In the genomic region with DNA sequence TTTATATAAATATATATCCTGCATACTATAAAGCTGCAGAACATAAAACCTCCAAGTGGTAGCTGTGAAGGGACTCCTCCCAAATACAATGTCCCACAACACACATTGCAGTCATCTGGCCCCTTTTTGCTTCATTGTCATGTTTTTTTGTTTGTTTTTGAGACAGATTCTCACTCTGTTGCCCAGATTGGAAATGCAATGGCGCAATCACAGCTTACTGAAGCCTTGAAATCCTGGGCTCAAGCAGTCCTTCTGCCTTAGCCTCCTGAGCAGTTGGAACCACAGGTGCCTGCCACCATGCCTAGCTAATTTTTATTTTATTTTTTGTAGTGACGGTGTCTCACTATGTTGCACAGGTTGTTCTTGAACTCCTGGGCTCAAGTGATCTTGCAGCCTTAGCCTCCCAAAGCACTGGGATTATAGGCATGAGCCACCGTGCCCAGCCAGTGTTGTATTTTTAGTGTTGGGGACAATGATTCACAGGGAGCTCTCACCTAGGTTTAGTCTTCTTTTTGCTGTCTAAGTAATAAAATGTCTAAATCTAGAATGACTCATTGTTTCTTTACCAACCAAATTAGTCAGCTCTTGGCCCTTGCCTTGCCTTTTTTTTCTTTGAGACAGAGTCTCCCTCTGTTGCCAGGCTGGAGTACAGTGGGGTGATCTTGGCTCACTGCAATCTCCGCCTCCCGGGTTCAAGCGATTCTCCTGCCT, we compare ENCODE assay signal across 10 cellular contexts. TPM values are rescaled to one million over a fixed set of nuclear protein-coding genes. Genes with fewer than 3 reads are reported as not detected.
DNase-seq lines count a peak whose midpoint lies in the region; ATAC-seq and TF ChIP-seq lines count a peak whose summit lies in the region.
"Had no signal": no experiment of that assay in that cellular context is flagged by ENCODE, and none has a peak within 500 bp of the region (broad histone marks: within the 10 kb centered on the region; RNA-seq: fewer than 3 reads in every experiment).

No MANE protein-coding gene starts in this region.

- H3K27ac Mint-ChIP-seq in activated CD4-positive, alpha-beta T cell treated with anti-CD3 and anti-CD28 coated beads, Interleukin-2, amount 10 ng/mL, durations not matched to agents 24 days and 14 days: no peak overlapping the region

- H3K4me1 Mint-ChIP-seq in activated T-cell treated with anti-CD3 and anti-CD28 coated beads, Interleukin-2, amount 50 U/mL, for 4 hours (ENCODE audit: low read depth): no peaks in the 10 kb centered on the region
- peaks cover 3% of the 10 kb centered on the region for H3K4me1 Mint-ChIP-seq in activated CD4-positive, alpha-beta T cell treated with anti-CD3 and anti-CD28 coated beads, Interleukin-2, amount 10 ng/mL, durations not matched to agents 24 days and 14 days

- DNase-seq in ELR (ENCODE audit: low read depth) (peak; percentile 82), kidney tubule cell (ENCODE audit: low spot score) (peak; percentile 90), erythroblast (lab: John Stamatoyannopoulos, UW) (no peak), NCI-H1930 (lab: John Stamatoyannopoulos, UW) (no peak), HuH-7 (ENCODE audit: low spot score) (no peak)
- no peak for DNase-seq in activated T-cell treated with anti-CD3 and anti-CD28 coated beads, Interleukin-2, amount 50 U/mL, for 4 hours
- DNase-seq in activated CD4-positive, alpha-beta T cell treated with anti-CD3 and anti-CD28 coated beads, Interleukin-2, amount 10 ng/mL, durations not matched to agents 24 days and 14 days: no peak
- DNase-seq: activated CD8-positive, alpha-beta memory T cell treated with anti-CD3 and anti-CD28 coated beads, Interleukin-2, amount 50 U/mL, for 4 hours; uterus had no signal

- no peaks in the 10 kb centered on the region for H3K27me3 Mint-ChIP-seq in activated T-cell treated with anti-CD3 and anti-CD28 coated beads, Interleukin-2, amount 50 U/mL, for 4 hours (ENCODE audit: low read depth)
- H3K27me3 Mint-ChIP-seq in activated CD4-positive, alpha-beta T cell treated with anti-CD3 and anti-CD28 coated beads, Interleukin-2, amount 10 ng/mL, durations not matched to agents 24 days and 14 days: peaks cover 5% of the 10 kb centered on the region

- no peak overlapping the region for H3K4me3 Mint-ChIP-seq in activated T-cell treated with anti-CD3 and anti-CD28 coated beads, Interleukin-2, amount 50 U/mL, for 4 hours
- no peak overlapping the region for H3K4me3 Mint-ChIP-seq in activated CD4-positive, alpha-beta T cell treated with anti-CD3 and anti-CD28 coated beads, Interleukin-2, amount 10 ng/mL, durations not matched to agents 24 days and 14 days

- no peaks in the 10 kb centered on the region for H3K36me3 Mint-ChIP-seq in activated T-cell treated with anti-CD3 and anti-CD28 coated beads, Interleukin-2, amount 50 U/mL, for 4 hours (ENCODE audit: insufficient read depth)
- no peaks in the 10 kb centered on the region for H3K36me3 Mint-ChIP-seq in activated CD4-positive, alpha-beta T cell treated with anti-CD3 and anti-CD28 coated beads, Interleukin-2, amount 10 ng/mL, durations not matched to agents 24 days and 14 days (ENCODE audit: low read depth)

- peak; percentile 45 for ATAC-seq in HG02870 (IDR thresholded peaks at IDR 0.05; ENCODE audit: unreplicated experiment)
- peak; percentile 93 to 94 for ATAC-seq in activated T-cell treated with anti-CD3 and anti-CD28 coated beads, Interleukin-2, amount 50 U/mL, for 4 hours

- intact Hi-C loops in activated CD4-positive, alpha-beta T cell treated with anti-CD3 and anti-CD28 coated beads, Interleukin-2, amount 10 ng/mL, durations not matched to agents 24 days and 14 days (cut with micrococcal nuclease): loop anchor here (10.0 kb wide), 1 partner anchor 509 kb away; a partner anchor contains a TSS

- no peaks in the 10 kb centered on the region for H3K9me3 Mint-ChIP-seq in activated T-cell treated with anti-CD3 and anti-CD28 coated beads, Interleukin-2, amount 50 U/mL, for 4 hours
- no peaks in the 10 kb centered on the region for H3K9me3 Mint-ChIP-seq in activated CD4-positive, alpha-beta T cell treated with anti-CD3 and anti-CD28 coated beads, Interleukin-2, amount 10 ng/mL, durations not matched to agents 24 days and 14 days

- TF ChIP-seq POLR2A in erythroblast (IDR thresholded peaks at IDR 0.05; ENCODE audit: low read length): no peak

RNA-seq across cellular contexts. Expression of a gene that starts 24.0 kb away (rescaled TPM):
- 10 to 100 TPM; 28.8 to 34.9 (median 32.8) TPM for total RNA-seq in activated T-cell treated with anti-CD3 and anti-CD28 coated beads, Interleukin-2, amount 50 U/mL, for 4 hours
- 34.7 and 36.3 TPM in 2 replicates for total RNA-seq in activated CD4-positive, alpha-beta T cell treated with anti-CD3 and anti-CD28 coated beads, Interleukin-2, amount 10 ng/mL, durations not matched to agents 24 days and 14 days

Comparison
In these comparisons a context has a peak if more than half of its experiments do, and no peak if none do; other contexts are left out.
1. DNase-seq: peak in ELR (single experiment) and kidney tubule cell (single experiment); none in activated T-cell treated with anti-CD3 and anti-CD28 coated beads, Interleukin-2, amount 50 U/mL, for 4 hours (single experiment), erythroblast (0 of 2), NCI-H1930 (0 of 2), HuH-7 (single experiment) and activated CD4-positive, alpha-beta T cell treated with anti-CD3 and anti-CD28 coated beads, Interleukin-2, amount 10 ng/mL, durations not matched to agents 24 days and 14 days (single experiment).